ENCODE assay signal across 8 cellular contexts in the genomic region with DNA sequence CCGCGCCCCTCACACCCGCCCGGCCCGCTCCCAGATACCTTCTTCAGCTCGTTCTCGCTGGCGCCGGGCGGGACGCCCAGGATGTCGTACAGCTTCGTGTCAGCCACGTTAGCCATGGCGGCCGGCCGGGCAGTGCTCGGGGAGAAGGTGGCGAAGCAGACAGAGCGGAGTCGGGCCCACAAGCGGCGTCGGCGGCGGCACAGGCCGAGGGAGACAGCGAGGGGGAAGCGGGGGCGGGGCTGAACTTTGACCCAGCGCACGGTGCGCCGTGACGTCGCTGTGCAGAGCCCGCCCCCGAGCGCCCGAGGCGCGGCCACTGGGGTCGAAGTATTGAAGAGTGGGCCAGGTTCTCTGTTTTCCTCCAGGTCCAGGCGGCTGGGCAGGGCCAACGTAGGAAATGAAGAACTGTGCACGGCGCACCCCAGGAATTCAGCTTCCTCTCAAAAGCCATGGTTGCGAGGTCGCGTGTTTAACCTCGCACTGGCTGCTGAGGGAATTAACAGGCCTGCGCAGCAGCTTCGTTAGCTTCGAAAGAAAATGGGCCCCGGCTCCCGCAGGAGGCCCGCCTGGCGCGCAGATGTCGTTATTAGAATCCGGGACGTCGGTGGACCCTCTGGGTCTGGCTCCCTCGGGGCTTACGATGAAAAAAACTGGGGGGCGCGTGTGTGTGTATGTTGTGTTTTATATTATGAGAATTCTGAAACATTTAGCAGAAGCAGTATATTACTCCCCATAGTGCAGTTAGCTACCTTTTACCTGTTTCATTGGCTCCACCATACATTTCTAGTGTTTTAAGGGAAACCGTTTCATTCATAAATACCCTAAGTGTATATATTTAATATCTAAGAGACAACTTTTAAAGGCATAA. TPM values are rescaled to one million over a fixed set of nuclear protein-coding genes. Genes with fewer than 3 reads are reported as not detected.
A peak's percentile ranks its signal among the peaks of the same experiment; 100 is the strongest.
DNase-seq lines count a peak whose midpoint lies in the region; ATAC-seq and TF ChIP-seq lines count a peak whose summit lies in the region.

A gene (minus strand): TSS at position 218 of the 868 bp plus-strand sequence. CDS start 102 bp downstream, at position 116.

- intact Hi-C loops in colonic mucosa (cut with DNase I), result no loop called here
- intact Hi-C loops in left colon (cut with DNase I, micrococcal nuclease), result no loop called here

- H3K27ac ChIP-seq in colonic mucosa, result peak within 1 kb of the TSS; percentile 91

- TF ChIP-seq CTCF in BE2C (IDR thresholded peaks at IDR 0.05; ENCODE audit: low read depth, low read length) (no peak), colonic mucosa (IDR thresholded peaks at IDR 0.05) (no peak)

- no peaks in the 10 kb centered on the region for H3K27me3 ChIP-seq in BE2C
- no peaks in the 10 kb centered on the region for H3K27me3 ChIP-seq in colonic mucosa

- H3K36me3 ChIP-seq in BE2C, result peaks cover 19% of the 10 kb centered on the region
- peaks cover 9% of the 10 kb centered on the region for H3K36me3 ChIP-seq in colonic mucosa

- H3K4me3 ChIP-seq in BE2C (ENCODE audit: low read depth, low read length), result peak within 1 kb of the TSS; percentile 87
- H3K4me3 ChIP-seq in colonic mucosa, result peak within 1 kb of the TSS; percentile 88

- peak within 1 kb of the TSS; percentile 87 to 95 for H3K9ac ChIP-seq in colonic mucosa (ENCODE audit: low read depth in 2 of 2, low read length in 2 of 2)

- H3K9me3 ChIP-seq in BE2C, result no peaks in the 10 kb centered on the region
- H3K9me3 ChIP-seq in colonic mucosa, result no peaks in the 10 kb centered on the region

- H3K4me1 ChIP-seq in BE2C (peaks cover 8% of the 10 kb centered on the region), colonic mucosa (no peaks in the 10 kb centered on the region)

- DNase-seq in BE2C (peak; percentile 96), NCI-H524 (lab: John Stamatoyannopoulos, UW) (peak; percentile 62 to 84), colonic mucosa (peak; percentile 93), left colon (peak; percentile 90 to 97)
- peak; percentile 96 for DNase-seq in activated CD4-positive, alpha-beta T cell treated with anti-CD3 and anti-CD28 coated beads for 48 hours
- peak; percentile 93 to 95 for DNase-seq in stimulated activated CD4-positive, alpha-beta T cell treated with anti-CD3 and anti-CD28 coated beads, Interleukin-1b, Interleukin-23, amount 100 ng/mL, for 4 hours (ENCODE audit: low read depth in 2 of 2)

- TF ChIP-seq POLR2A in GM19193 (IDR thresholded peaks at IDR 0.05; ENCODE audit: extremely low read depth, insufficient read depth, insufficient read length), result peak; percentile 86

- ATAC-seq in HG03439 (IDR thresholded peaks at IDR 0.05; ENCODE audit: unreplicated experiment) (peak; percentile 79), left colon (peak; percentile 95)

RNA-seq across cellular contexts. Expression of the gene that starts here (rescaled TPM):
- polyA plus RNA-seq in BE2C (2012; ENCODE audit: insufficient read depth, insufficient read length, low read depth), result 84.8 TPM
- total RNA-seq in colonic mucosa (10 to 100 TPM; 58.2 to 70.4 TPM), left colon (10 to 100 TPM; 61.0 to 63.9 TPM)

Comparison
In these comparisons a context has a peak if more than half of its experiments do, and no peak if none do; other contexts are left out.
1. Peak in every context shown above with its lines: DNase-seq, ATAC-seq, H3K4me3 ChIP-seq and H3K27ac ChIP-seq.